ENCODE assay signal across 13 cellular contexts in genomic region chr6:90169328-90169886, GRCh38.
DNase-seq lines count a peak whose midpoint lies in the region; ATAC-seq and TF ChIP-seq lines count a peak whose summit lies in the region.
"Had no signal": no experiment of that assay in that cellular context is flagged by ENCODE, and none has a peak within 500 bp of the region (broad histone marks: within the 10 kb centered on the region; RNA-seq: fewer than 3 reads in every experiment).

No MANE protein-coding gene starts in this region.

- no peak overlapping the region for H3K27ac ChIP-seq in BLaER1 treated with 17β-estradiol and CSF1 and Interleukin-3, amounts not matched to agents 10 nM and 100 nM
- no peak overlapping the region for H3K27ac ChIP-seq in OCI-LY7 (ENCODE audit: low read depth, low read length, poor library complexity, severe bottlenecking)
- no peak overlapping the region for H3K27ac ChIP-seq in foreskin keratinocyte

- H3K9ac ChIP-seq in BLaER1 treated with 17β-estradiol and CSF1 and Interleukin-3, amounts not matched to agents 10 nM and 100 nM, result peak overlapping the region in 1 of 11 experiments; percentile 8; a peak in 1 of 22 replicates

- TSS peak; percentile 24 for BruUV-seq in OCI-LY7 (replicated peaks; lab: Mats Ljungman, UMichigan)

- peaks cover 0 to 21% (median 0%) of the 10 kb centered on the region in 11 experiments; a peak in 2 of 22 replicates for H3K36me3 ChIP-seq in BLaER1 treated with 17β-estradiol and CSF1 and Interleukin-3, amounts not matched to agents 10 nM and 100 nM
- peaks cover 57% of the 10 kb centered on the region for H3K36me3 ChIP-seq in OCI-LY7 (ENCODE audit: insufficient read depth, low read length)

- H3K9me2 ChIP-seq in OCI-LY7 (ENCODE audit: insufficient read depth, low read length), result no peaks in the 10 kb centered on the region

- H3K36me3 Mint-ChIP-seq in neural crest cell (ENCODE audit: low read depth), result peaks cover 7% of the 10 kb centered on the region

- CTCF ChIA-PET in OCI-LY7 (lab: Charles Lee; ENCODE audit: unreplicated experiment), result no interaction called here

- H3K4me3 Mint-ChIP-seq in neural crest cell, result peak overlapping the region; percentile 27

- no peaks in the 10 kb centered on the region for H3K27me3 Mint-ChIP-seq in neural crest cell (ENCODE audit: low read depth)

- peak; percentile 19 for ATAC-seq in foreskin keratinocyte
- ATAC-seq: activated CD4-positive, CD25-positive, alpha-beta regulatory T cell treated with anti-CD3 and anti-CD28 coated beads, Interleukin-2, amount 50 U/mL, for 24 hours; GM12878 had no signal

- DNase-seq in OCI-LY7 (ENCODE audit: low spot score) (peak; percentile 23), foreskin keratinocyte (no peak), neural crest cell (ENCODE audit: low read depth, low spot score) (no peak), NCI-H524 (lab: John Stamatoyannopoulos, UW) (no peak), NCI-H2029 (lab: John Stamatoyannopoulos, UW) (no peak), NCI-H446 (lab: John Stamatoyannopoulos, UW) (no peak)
- no peak for DNase-seq in stimulated activated CD4-positive, alpha-beta T cell treated with anti-CD3 and anti-CD28 coated beads, Interleukin-4, amount 100 ng/mL, for 24 hours
- DNase-seq: activated T-cell treated with anti-CD3 and anti-CD28 coated beads, Interleukin-2, amount 50 U/mL, for 1 hour; DND-41; SW 1271 had no signal

- H3K79me2 ChIP-seq in OCI-LY7 (ENCODE audit: insufficient read depth, low read depth, low read length), result peaks cover 62% of the 10 kb centered on the region

- peak overlapping the region; percentile 54 for H3K27ac Mint-ChIP-seq in neural crest cell (ENCODE audit: unreplicated experiment)

- H3K4me1 Mint-ChIP-seq in neural crest cell, result peaks cover 27% of the 10 kb centered on the region

- H3K4me3 ChIP-seq in BLaER1 treated with 17β-estradiol and CSF1 and Interleukin-3, amounts not matched to agents 10 nM and 100 nM, result no peak overlapping the region
- H3K4me3 ChIP-seq in OCI-LY7 (ENCODE audit: low read depth, low read length, poor library complexity, severe bottlenecking), result no peak overlapping the region
- H3K4me3 ChIP-seq: GM12878 had no signal

- no peak overlapping the region for H2AFZ ChIP-seq in OCI-LY7 (ENCODE audit: low read length)

- POLR2A ChIA-PET in OCI-LY7 (lab: Charles Lee), result interaction anchor here (0.6 kb wide), 1 partner anchor 9 kb away, joined by 7 read pairs; no protein-coding TSS in a partner anchor

- TF ChIP-seq CTCF in OCI-LY7 (conservative IDR thresholded peaks at IDR 0.05; ENCODE audit: low read length) (no peak), foreskin keratinocyte (conservative IDR thresholded peaks at IDR 0.05) (no peak), neural crest cell (conservative IDR thresholded peaks at IDR 0.05) (no peak)

- no peaks in the 10 kb centered on the region for H3K27me3 ChIP-seq in BLaER1 treated with 17β-estradiol and CSF1 and Interleukin-3, amounts not matched to agents 10 nM and 100 nM
- no peaks in the 10 kb centered on the region for H3K27me3 ChIP-seq in foreskin keratinocyte

- intact Hi-C loops in OCI-LY7 (cut with micrococcal nuclease; ENCODE audit: unreplicated experiment), result no loop called here

- peaks cover 0 to 11% (median 0%) of the 10 kb centered on the region in 11 experiments; a peak in 6 of 22 replicates for H3K9me3 ChIP-seq in BLaER1 treated with 17β-estradiol and CSF1 and Interleukin-3, amounts not matched to agents 10 nM and 100 nM (replicated peaks in 1 of 11)
- no peaks in the 10 kb centered on the region; the same call in 1 of the 2 replicates for H3K9me3 ChIP-seq in OCI-LY7 (ENCODE audit: low read length)

- H4K20me1 ChIP-seq in BLaER1 treated with 17β-estradiol and CSF1 and Interleukin-3, amounts not matched to agents 10 nM and 100 nM, result no peaks in the 10 kb centered on the region; a peak in 2 of 22 replicates
- H4K20me1 ChIP-seq in OCI-LY7 (ENCODE audit: insufficient read depth, low read length), result no peaks in the 10 kb centered on the region

- no peaks in the 10 kb centered on the region for H3K9me3 Mint-ChIP-seq in neural crest cell

- H3K4me1 ChIP-seq in BLaER1 treated with 17β-estradiol and CSF1 and Interleukin-3, amounts not matched to agents 10 nM and 100 nM, result peaks cover 5 to 17% (median 8%) of the 10 kb centered on the region in 10 experiments; a peak in 15 of 20 replicates
- H3K4me1 ChIP-seq in OCI-LY7 (ENCODE audit: insufficient read depth, low read length, poor library complexity, severe bottlenecking) (peaks cover 31% of the 10 kb centered on the region), foreskin keratinocyte (peaks cover 11% of the 10 kb centered on the region)

- peak overlapping the region in 10 of 11 experiments; percentile 12 to 55 (median 45); a peak in 14 of 22 replicates for H3K4me2 ChIP-seq in BLaER1 treated with 17β-estradiol and CSF1 and Interleukin-3, amounts not matched to agents 10 nM and 100 nM
- peak overlapping the region; percentile 10 for H3K4me2 ChIP-seq in OCI-LY7 (ENCODE audit: low read length)
